Comparison of ENCODE assay signal across 31 cellular contexts in the genomic region with DNA sequence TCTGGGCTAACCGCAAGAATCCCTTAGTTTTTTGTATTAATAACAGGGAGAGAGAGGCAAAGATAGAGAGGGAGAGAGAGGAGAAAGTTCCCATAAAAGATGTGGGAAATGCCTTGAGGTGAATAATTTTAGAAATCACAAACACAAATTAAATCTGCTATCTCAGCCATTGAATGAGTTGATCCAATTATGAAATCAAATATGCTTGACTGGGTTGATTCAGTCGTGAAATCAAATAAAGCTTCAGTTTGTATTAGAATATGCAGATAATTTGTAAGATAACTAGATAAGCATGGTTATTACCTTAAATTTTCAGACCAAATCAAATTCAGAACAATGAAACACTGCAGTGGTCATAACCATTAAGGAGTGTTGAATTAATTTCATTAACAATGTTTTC.
"Had no signal": no experiment of that assay in that cellular context is flagged by ENCODE, and none has a peak within 500 bp of the region (broad histone marks: within the 10 kb centered on the region; RNA-seq: fewer than 3 reads in every experiment).

No MANE protein-coding gene starts in this region.

- H3K4me1 ChIP-seq: ascending aorta, gastrocnemius medialis had no signal

- H3K27me3 Mint-ChIP-seq: activated CD4-positive, alpha-beta memory T cell treated with anti-CD3 and anti-CD28 coated beads, Interleukin-2, amount 10 ng/mL, durations not matched to agents 7 days and 5 days; activated CD4-positive, alpha-beta T cell treated with anti-CD3 and anti-CD28 coated beads, Interleukin-2, amount 10 ng/mL, durations not matched to agents 7 days and 5 days; activated naive CD4-positive, alpha-beta T cell treated with anti-CD3 and anti-CD28 coated beads, Interleukin-2, amount 10 ng/mL, durations not matched to agents 7 days and 5 days; activated naive CD8-positive, alpha-beta T cell treated with anti-CD3 and anti-CD28 coated beads, Interleukin-2, amount 10 ng/mL, durations not matched to agents 7 days and 5 days; activated T-cell treated with anti-CD3 and anti-CD28 coated beads, Interleukin-2, amount 50 U/mL, for 24 hours; central memory CD8-positive, alpha-beta T cell; dendritic cell treated with granulocyte-macrophage colony-stimulating factor and Interleukin-4, amounts not matched to agents 40 ng/mL and 50 ng/mL, for 4 days; T-helper 17 cell had no signal

- H3K9me3 ChIP-seq: ascending aorta, gastrocnemius medialis, heart left ventricle had no signal

- DNase-seq: activated CD4-positive, alpha-beta memory T cell treated with anti-CD3 and anti-CD28 coated beads, Interleukin-2, amount 10 ng/mL, durations not matched to agents 7 days and 5 days; activated CD4-positive, alpha-beta T cell treated with anti-CD3 and anti-CD28 coated beads for 1 hour; activated CD4-positive, alpha-beta T cell treated with anti-CD3 and anti-CD28 coated beads for 4 hours; activated CD4-positive, alpha-beta T cell treated with anti-CD3 and anti-CD28 coated beads, Interleukin-2, amount 10 ng/mL, durations not matched to agents 7 days and 5 days; activated CD4-positive, alpha-beta T cell treated with anti-CD3 and anti-CD28 coated beads, Interleukin-2, amount 50 U/mL, for 4 hours; activated CD8-positive, alpha-beta memory T cell treated with anti-CD3 and anti-CD28 coated beads, Interleukin-2, amount 50 U/mL, for 48 hours; activated gamma-delta T cell; activated naive CD4-positive, alpha-beta T cell; activated naive CD4-positive, alpha-beta T cell treated with anti-CD3 and anti-CD28 coated beads, Interleukin-2, amount 10 ng/mL, durations not matched to agents 7 days and 5 days; activated naive CD8-positive, alpha-beta T cell treated with anti-CD3 and anti-CD28 coated beads, Interleukin-2, amount 10 ng/mL, durations not matched to agents 7 days and 5 days; activated T-cell treated with anti-CD3 and anti-CD28 coated beads for 4 hours; activated T-cell treated with anti-CD3 and anti-CD28 coated beads, Interleukin-2, amount 50 U/mL, for 24 hours; activated T-cell treated with anti-CD3 and anti-CD28 coated beads, Interleukin-2, amount 50 U/mL, for 72 hours; brain microvascular endothelial cell; dorsolateral prefrontal cortex; effector memory CD4-positive, alpha-beta T cell; endodermal cell; foreskin keratinocyte; gastrocnemius medialis; glutamatergic neuron; heart left ventricle; T-helper 17 cell; T1000 had no signal

- H3K4me3 ChIP-seq: ascending aorta, coronary artery, dorsolateral prefrontal cortex, gastrocnemius medialis, heart left ventricle had no signal

- H3K36me3 Mint-ChIP-seq: activated naive CD4-positive, alpha-beta T cell treated with anti-CD3 and anti-CD28 coated beads, Interleukin-2, amount 10 ng/mL, durations not matched to agents 7 days and 5 days; activated naive CD4-positive, alpha-beta T cell treated with anti-CD3 and anti-CD28 coated beads, Interleukin-2, amount 50 U/mL, for 72 hours had no signal

- H3K27ac ChIP-seq: ascending aorta, brain microvascular endothelial cell, coronary artery, foreskin keratinocyte, gastrocnemius medialis, heart left ventricle had no signal

- H3K4me3 Mint-ChIP-seq: activated CD4-positive, alpha-beta memory T cell treated with anti-CD3 and anti-CD28 coated beads, Interleukin-2, amount 10 ng/mL, durations not matched to agents 7 days and 5 days; activated CD4-positive, alpha-beta T cell treated with anti-CD3 and anti-CD28 coated beads, Interleukin-2, amount 10 ng/mL, durations not matched to agents 7 days and 5 days; activated naive CD4-positive, alpha-beta T cell treated with anti-CD3 and anti-CD28 coated beads, Interleukin-2, amount 10 ng/mL, durations not matched to agents 7 days and 5 days; activated naive CD8-positive, alpha-beta T cell treated with anti-CD3 and anti-CD28 coated beads, Interleukin-2, amount 10 ng/mL, durations not matched to agents 7 days and 5 days; activated T-cell treated with anti-CD3 and anti-CD28 coated beads, Interleukin-2, amount 50 U/mL, for 24 hours; activated T-cell treated with anti-CD3 and anti-CD28 coated beads, Interleukin-2, amount 50 U/mL, for 72 hours; central memory CD8-positive, alpha-beta T cell; dendritic cell treated with granulocyte-macrophage colony-stimulating factor and Interleukin-4, amounts not matched to agents 40 ng/mL and 50 ng/mL, for 4 days; endodermal cell; T-helper 17 cell; T-helper 2 cell treated with Interferon-gamma antibody and Interleukin-4, amounts not matched to agents 5 μg/mL and 100 μg/mL, for 36 hours had no signal

- H3K27me3 ChIP-seq: ascending aorta, brain microvascular endothelial cell, dorsolateral prefrontal cortex, foreskin keratinocyte, gastrocnemius medialis, heart left ventricle had no signal

- FAIRE-seq: bronchial epithelial cell had no signal

- H3K36me3 ChIP-seq: ascending aorta, brain microvascular endothelial cell, gastrocnemius medialis, heart left ventricle had no signal

- ATAC-seq: activated naive CD4-positive, alpha-beta T cell treated with anti-CD3 and anti-CD28 coated beads, Interleukin-2, amount 50 U/mL, for 72 hours; activated T-cell treated with anti-CD3 and anti-CD28 coated beads, Interleukin-2, amount 50 U/mL, for 72 hours; esophagus mucosa; foreskin keratinocyte; gastrocnemius medialis; heart left ventricle; T-helper 17 cell had no signal

- H3K4me1 Mint-ChIP-seq: activated CD4-positive, alpha-beta memory T cell treated with anti-CD3 and anti-CD28 coated beads, Interleukin-2, amount 10 ng/mL, durations not matched to agents 7 days and 5 days; activated naive CD4-positive, alpha-beta T cell treated with anti-CD3 and anti-CD28 coated beads, Interleukin-2, amount 10 ng/mL, durations not matched to agents 7 days and 5 days; central memory CD8-positive, alpha-beta T cell; T-helper 17 cell had no signal

- H3K9me3 Mint-ChIP-seq: activated CD4-positive, alpha-beta T cell treated with anti-CD3 and anti-CD28 coated beads, Interleukin-2, amount 10 ng/mL, durations not matched to agents 7 days and 5 days; activated naive CD4-positive, alpha-beta T cell treated with anti-CD3 and anti-CD28 coated beads, Interleukin-2, amount 10 ng/mL, durations not matched to agents 7 days and 5 days; activated naive CD4-positive, alpha-beta T cell treated with anti-CD3 and anti-CD28 coated beads, Interleukin-2, amount 50 U/mL, for 72 hours; activated naive CD8-positive, alpha-beta T cell treated with anti-CD3 and anti-CD28 coated beads, Interleukin-2, amount 10 ng/mL, durations not matched to agents 7 days and 5 days; activated T-cell treated with anti-CD3 and anti-CD28 coated beads, Interleukin-2, amount 50 U/mL, for 24 hours; activated T-cell treated with anti-CD3 and anti-CD28 coated beads, Interleukin-2, amount 50 U/mL, for 72 hours; central memory CD8-positive, alpha-beta T cell; dendritic cell treated with granulocyte-macrophage colony-stimulating factor and Interleukin-4, amounts not matched to agents 40 ng/mL and 50 ng/mL, for 4 days; T-helper 2 cell treated with Interferon-gamma antibody and Interleukin-4, amounts not matched to agents 5 μg/mL and 100 μg/mL, for 36 hours had no signal

- H3K27ac Mint-ChIP-seq: activated CD4-positive, alpha-beta memory T cell treated with anti-CD3 and anti-CD28 coated beads, Interleukin-2, amount 10 ng/mL, durations not matched to agents 7 days and 5 days; activated CD4-positive, alpha-beta T cell treated with anti-CD3 and anti-CD28 coated beads, Interleukin-2, amount 10 ng/mL, durations not matched to agents 7 days and 5 days; activated naive CD4-positive, alpha-beta T cell treated with anti-CD3 and anti-CD28 coated beads, Interleukin-2, amount 10 ng/mL, durations not matched to agents 7 days and 5 days; activated naive CD4-positive, alpha-beta T cell treated with anti-CD3 and anti-CD28 coated beads, Interleukin-2, amount 50 U/mL, for 72 hours; activated naive CD8-positive, alpha-beta T cell treated with anti-CD3 and anti-CD28 coated beads, Interleukin-2, amount 10 ng/mL, durations not matched to agents 7 days and 5 days; activated T-cell treated with anti-CD3 and anti-CD28 coated beads, Interleukin-2, amount 50 U/mL, for 24 hours; activated T-cell treated with anti-CD3 and anti-CD28 coated beads, Interleukin-2, amount 50 U/mL, for 72 hours; dendritic cell treated with granulocyte-macrophage colony-stimulating factor and Interleukin-4, amounts not matched to agents 40 ng/mL and 50 ng/mL, for 4 days; endodermal cell; T-helper 17 cell; T-helper 2 cell treated with Interferon-gamma antibody and Interleukin-4, amounts not matched to agents 5 μg/mL and 100 μg/mL, for 36 hours had no signal
